Comparison of ENCODE assay signal across 32 cellular contexts in the genomic region with DNA sequence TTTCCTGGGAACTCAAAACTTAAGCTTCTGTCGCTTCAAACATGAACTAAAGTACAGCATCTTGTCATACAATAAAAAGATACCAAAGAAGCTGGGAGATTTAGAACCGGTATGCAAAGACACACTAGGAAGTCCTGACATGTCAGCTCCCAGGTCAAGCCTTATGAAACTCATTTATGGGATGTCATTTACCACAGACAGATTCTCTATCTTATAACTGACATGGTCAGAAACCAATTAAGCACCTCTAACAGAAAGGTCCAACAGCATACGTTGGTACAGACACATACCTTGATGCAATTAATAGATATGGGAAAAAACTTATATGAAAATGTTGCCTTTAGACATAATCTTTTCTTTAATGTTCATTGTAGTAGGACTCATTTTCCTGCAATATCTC.
"Had no signal": no experiment of that assay in that cellular context is flagged by ENCODE, and none has a peak within 500 bp of the region (broad histone marks: within the 10 kb centered on the region; RNA-seq: fewer than 3 reads in every experiment).

No MANE protein-coding gene starts in this region.

- H3K4me1 ChIP-seq: adrenal gland had no signal

- H3K4me1 Mint-ChIP-seq: brain, WTC11 had no signal

- H3K36me3 ChIP-seq: adrenal gland had no signal

- H3K27ac Mint-ChIP-seq: activated CD4-positive, alpha-beta T cell treated with anti-CD3 and anti-CD28 coated beads, Interleukin-2, amount 10 ng/mL, durations not matched to agents 7 days and 5 days; activated CD8-positive, alpha-beta T cell treated with anti-CD3 and anti-CD28 coated beads, Interleukin-2, amount 10 ng/mL, durations not matched to agents 7 days and 5 days; activated naive CD4-positive, alpha-beta T cell treated with anti-CD3 and anti-CD28 coated beads for 36 hours; activated naive CD4-positive, alpha-beta T cell treated with anti-CD3 and anti-CD28 coated beads, Interleukin-2, amount 50 U/mL, for 72 hours; activated T-cell treated with anti-CD3 and anti-CD28 coated beads, Interleukin-2, amount 50 U/mL, for 24 hours; activated T-helper 2 cell treated with anti-CD3 and anti-CD28 coated beads, Interferon-gamma antibody, Interleukin-2, Interleukin-4, amounts not matched to agents 10 μg/mL and 5 μg/mL and 100 μg/mL, durations not matched to agents 14 hours and 24 hours and 36 hours; brain; T-helper 2 cell treated with Interferon-gamma antibody and Interleukin-4, amounts not matched to agents 5 μg/mL and 100 μg/mL, for 36 hours; WTC11 had no signal

- H3K4me3 Mint-ChIP-seq: activated CD4-positive, alpha-beta T cell treated with anti-CD3 and anti-CD28 coated beads for 36 hours; activated CD4-positive, alpha-beta T cell treated with anti-CD3 and anti-CD28 coated beads, Interleukin-2, amount 10 ng/mL, durations not matched to agents 7 days and 5 days; activated CD8-positive, alpha-beta T cell treated with anti-CD3 and anti-CD28 coated beads, Interleukin-2, amount 10 ng/mL, durations not matched to agents 7 days and 5 days; activated naive CD4-positive, alpha-beta T cell treated with anti-CD3 and anti-CD28 coated beads for 36 hours; activated T-cell treated with anti-CD3 and anti-CD28 coated beads, Interleukin-2, amount 50 U/mL, for 24 hours; brain; T-helper 2 cell treated with Interferon-gamma antibody and Interleukin-4, amounts not matched to agents 5 μg/mL and 100 μg/mL, for 36 hours; WTC11 had no signal

- ATAC-seq: activated CD4-positive, alpha-beta T cell treated with anti-CD3 and anti-CD28 coated beads for 36 hours; activated CD4-positive, CD25-positive, alpha-beta regulatory T cell treated with anti-CD3 and anti-CD28 coated beads, Interleukin-2, amount 50 U/mL, for 24 hours; activated CD8-positive, alpha-beta T cell treated with anti-CD3 and anti-CD28 coated beads, Interleukin-2, amount 10 ng/mL, durations not matched to agents 7 days and 5 days; activated naive CD4-positive, alpha-beta T cell treated with anti-CD3 and anti-CD28 coated beads, Interleukin-2, amount 50 U/mL, for 72 hours; Panc1; WTC11 had no signal

- DNase-seq: activated CD4-positive, alpha-beta T cell treated with anti-CD3 and anti-CD28 coated beads for 36 hours; activated CD4-positive, alpha-beta T cell treated with anti-CD3 and anti-CD28 coated beads, Interleukin-2, amount 10 ng/mL, durations not matched to agents 7 days and 5 days; activated CD4-positive, alpha-beta T cell treated with anti-CD3 and anti-CD28 coated beads, Interleukin-2, amount 50 U/mL, for 48 hours; activated CD8-positive, alpha-beta T cell treated with anti-CD3 and anti-CD28 coated beads, Interleukin-2, amount 10 ng/mL, durations not matched to agents 7 days and 5 days; activated gamma-delta T cell; activated naive CD4-positive, alpha-beta T cell treated with anti-CD3 and anti-CD28 coated beads for 36 hours; activated T-cell treated with anti-CD3 and anti-CD28 coated beads, Interleukin-2, amount 50 U/mL, for 24 hours; adrenal gland; caudate nucleus; cerebellar nuclear complex; NCI-H1092; NCI-H146; NCI-H187; NCI-H2029 treated with DMSO at 0.1 percent for 48 hours; NCI-H2107; NCI-H2171; NCI-H510A; NCI-H526; NCI-H748 treated with DMSO at 0.1 percent for 48 hours; SHP77; SJCRH30 had no signal

- H3K4me3 ChIP-seq: adrenal gland, SJCRH30, SK-N-MC had no signal

- H3K27me3 Mint-ChIP-seq: activated CD4-positive, alpha-beta T cell treated with anti-CD3 and anti-CD28 coated beads for 36 hours; activated CD4-positive, alpha-beta T cell treated with anti-CD3 and anti-CD28 coated beads, Interleukin-2, amount 10 ng/mL, durations not matched to agents 7 days and 5 days; activated T-cell treated with anti-CD3 and anti-CD28 coated beads, Interleukin-2, amount 50 U/mL, for 24 hours; brain had no signal

- H3K27ac ChIP-seq: adrenal gland, SJCRH30, SK-N-MC had no signal

- H3K9me3 ChIP-seq: adrenal gland had no signal

- H3K27me3 ChIP-seq: adrenal gland, SJCRH30 had no signal

- FAIRE-seq: bronchial epithelial cell, colon, TTC549 had no signal
